Comparison of ENCODE assay signal across 20 cellular contexts in genomic region chr13:99467764-99468163, GRCh38. TPM values are rescaled to one million over a fixed set of nuclear protein-coding genes. Genes with fewer than 3 reads are reported as not detected.
A peak's percentile ranks its signal among the peaks of the same experiment; 100 is the strongest.
DNase-seq lines count a peak whose midpoint lies in the region; TF ChIP-seq lines count a peak whose summit lies in the region.
"Had no signal": no experiment of that assay in that cellular context is flagged by ENCODE, and none has a peak within 500 bp of the region (broad histone marks: within the 10 kb centered on the region; RNA-seq: fewer than 3 reads in every experiment).

No MANE protein-coding gene starts in this region.

- H3K36me3 Mint-ChIP-seq in HFFc6 (ENCODE audit: low read depth) (no peaks in the 10 kb centered on the region), endodermal cell (ENCODE audit: low read depth) (no peaks in the 10 kb centered on the region)
- H3K36me3 Mint-ChIP-seq: naive B cell had no signal

- no peak overlapping the region for H3K27ac Mint-ChIP-seq in HFFc6
- H3K27ac Mint-ChIP-seq in endodermal cell = no peak overlapping the region
- H3K27ac Mint-ChIP-seq: activated naive CD4-positive, alpha-beta T cell treated with anti-CD3 and anti-CD28 coated beads, Interleukin-2, amount 10 ng/mL, durations not matched to agents 7 days and 5 days; naive B cell had no signal

- no peaks in the 10 kb centered on the region for H3K4me1 ChIP-seq in endodermal cell (ENCODE audit: control insufficient read depth, insufficient read depth, low read length)
- H3K4me1 ChIP-seq: gastroesophageal sphincter had no signal

- WGBS in endodermal cell (ENCODE audit: insufficient coverage in 1 of 2, insufficient read length in 1 of 2), 2 experiments = 97 to 100% methylated on average over 1 to 3 of the region's 4 CpGs

- H3K9me3 Mint-ChIP-seq in HFFc6 (no peaks in the 10 kb centered on the region), endodermal cell (no peaks in the 10 kb centered on the region)

- no peaks in the 10 kb centered on the region for H3K9me3 ChIP-seq in endodermal cell (ENCODE audit: control insufficient read depth, low read length)
- H3K9me3 ChIP-seq: BLaER1, gastroesophageal sphincter had no signal

- H3K27me3 ChIP-seq in endodermal cell (ENCODE audit: control insufficient read depth, insufficient read depth, low read length, poor library complexity, severe bottlenecking) = no peaks in the 10 kb centered on the region
- H3K27me3 ChIP-seq: BLaER1 had no signal

- H3K27ac ChIP-seq in endodermal cell (ENCODE audit: low read depth, low read length) = no peak overlapping the region
- H3K27ac ChIP-seq: BLaER1, gastroesophageal sphincter had no signal

- DNase-seq in AG08395 (ENCODE audit: low spot score) (peak; percentile 59), HFFc6 (peak; percentile 79), amniotic stem cell (lab: John Stamatoyannopoulos, UW) (peak; percentile 3), hepatic stellate cell (ENCODE audit: low spot score) (peak; percentile 63), endodermal cell (no peak), NCI-H510A treated with DMSO at 0.1 percent for 48 hours (lab: John Stamatoyannopoulos, UW) (no peak), middle frontal gyrus (ENCODE audit: extremely low spot score, low spot score) (no peak)
- DNase-seq in stimulated activated CD4-positive, alpha-beta T cell treated with anti-CD3 and anti-CD28 coated beads, Interleukin-4, amount 100 ng/mL, for 24 hours = no peak
- DNase-seq: activated naive CD4-positive, alpha-beta T cell treated with anti-CD3 and anti-CD28 coated beads, Interleukin-2, amount 10 ng/mL, durations not matched to agents 7 days and 5 days; GDM1; H7; kidney; naive B cell; NCI-H1105; NCI-H526 treated with DMSO at 0.1 percent for 48 hours; SIG-M5; stimulated activated CD4-positive, alpha-beta T cell treated with anti-CD3 and anti-CD28 coated beads, Interleukin-4, amount 100 ng/mL, for 4 hours; stimulated activated naive CD4-positive, alpha-beta T cell treated with Interleukin-2 at 50 U/mL for 16 hours had no signal

- no peak overlapping the region for H3K9ac ChIP-seq in endodermal cell (ENCODE audit: extremely low read depth, low read length, poor library complexity, severe bottlenecking)
- H3K9ac ChIP-seq: BLaER1 had no signal

- H3K4me3 Mint-ChIP-seq in HFFc6 (no peak overlapping the region), endodermal cell (no peak overlapping the region)
- H3K4me3 Mint-ChIP-seq: activated naive CD4-positive, alpha-beta T cell treated with anti-CD3 and anti-CD28 coated beads, Interleukin-2, amount 10 ng/mL, durations not matched to agents 7 days and 5 days; naive B cell had no signal

- no peaks in the 10 kb centered on the region for H3K36me3 ChIP-seq in endodermal cell (ENCODE audit: control insufficient read depth, insufficient read depth, low read length)
- H3K36me3 ChIP-seq: BLaER1, gastroesophageal sphincter had no signal

- H3K4me3 ChIP-seq in endodermal cell (ENCODE audit: low read length) = no peak overlapping the region
- H3K4me3 ChIP-seq: BLaER1, gastroesophageal sphincter had no signal

- H3K4me1 Mint-ChIP-seq in HFFc6 (ENCODE audit: low read depth) (peaks cover 27% of the 10 kb centered on the region), endodermal cell (no peaks in the 10 kb centered on the region)

- H3K27me3 Mint-ChIP-seq in HFFc6 (ENCODE audit: insufficient read depth) (peaks cover 17% of the 10 kb centered on the region), endodermal cell (ENCODE audit: insufficient read depth) (peaks cover 8% of the 10 kb centered on the region)

- TF ChIP-seq CTCF in HFFc6 (IDR thresholded peaks at IDR 0.05) = no peak
- TF ChIP-seq CTCF in endodermal cell (conservative IDR thresholded peaks at IDR 0.05) = no peak

RNA-seq across cellular contexts. Expression of gene TM9SF2, which starts 33.5 kb away (rescaled TPM):
- 100 to 1,000 TPM; 101 to 127 (median 122) TPM for total RNA-seq in HFFc6 (2021; fragmentation: NEBNext Ultra II Directional; extraction: Animal tissue kit (Norgen Biotek cat#: 25700))
- 10 to 100 TPM; 88.4 to 99.3 TPM for total RNA-seq in endodermal cell
- polyA plus RNA-seq in endodermal cell (2013, experiment 1 of 2) = 99.6 TPM
- polyA plus RNA-seq in endodermal cell (2013, experiment 2 of 2) = 93.9 TPM

Comparison
In these comparisons a context has a peak if more than half of its experiments do, and no peak if none do; other contexts are left out.
1. DNase-seq: peak in AG08395 (single experiment), HFFc6 (single experiment), amniotic stem cell (single experiment) and hepatic stellate cell (single experiment); none in endodermal cell (single experiment), stimulated activated CD4-positive, alpha-beta T cell treated with anti-CD3 and anti-CD28 coated beads, Interleukin-4, amount 100 ng/mL, for 24 hours (single experiment), NCI-H510A treated with DMSO at 0.1 percent for 48 hours (single experiment) and middle frontal gyrus (single experiment).